Comparison of ENCODE assay signal across 8 cellular contexts in genomic region chr12:130953783-130954543, GRCh38. TPM values are rescaled to one million over a fixed set of nuclear protein-coding genes. Genes with fewer than 3 reads are reported as not detected.
DNase-seq lines count a peak whose midpoint lies in the region; ATAC-seq and TF ChIP-seq lines count a peak whose summit lies in the region.

TSS of gene ADGRD1 (plus strand) at chr12:130953907. CDS start at chr12:130954466, 559 bp downstream.

- H3K27ac ChIP-seq in neuronal stem cell (replicated peaks; ENCODE audit: low read length) = no peak within 1 kb of the TSS

- peak within 1 kb of the TSS; percentile 66 for H3K18ac ChIP-seq in neuronal stem cell (ENCODE audit: low read length)

- no peaks in the 10 kb centered on the region for H3K36me3 ChIP-seq in neuronal stem cell (replicated peaks in 1 of 2; ENCODE audit: control insufficient read depth in 2 of 2, insufficient read depth in 2 of 2, low read length in 2 of 2)

- H3K4me1 ChIP-seq in neuronal stem cell (ENCODE audit: control insufficient read depth in 2 of 2, insufficient read depth in 1 of 2, low read depth in 1 of 2, low read length in 2 of 2) = peaks cover 2 to 14% of the 10 kb centered on the region in 2 donors

- WGBS in neuronal stem cell (ENCODE audit: extremely low coverage in 2 of 2, insufficient read length in 2 of 2, insufficient replicate concordance in 1 of 2), 2 donors = no CpG with 5 or more reads among the region's 24 CpGs

- peaks cover 0 to 8% of the 10 kb centered on the region in 2 donors for H3K9me3 ChIP-seq in neuronal stem cell (replicated peaks in 1 of 2; ENCODE audit: control insufficient read depth in 2 of 2, insufficient read depth in 1 of 2, low read depth in 1 of 2, low read length in 2 of 2)

- no peak within 1 kb of the TSS for H2BK5ac ChIP-seq in neuronal stem cell (ENCODE audit: low read length)

- H3K79me1 ChIP-seq in neuronal stem cell (ENCODE audit: low read depth, low read length) = no peaks in the 10 kb centered on the region

- no peak within 1 kb of the TSS for H2BK120ac ChIP-seq in neuronal stem cell (ENCODE audit: low read depth, low read length)

- DNase-seq in AG20443 (ENCODE audit: low spot score) (peak; percentile 88), NB4 (ENCODE audit: low read depth) (peak; percentile 90), foreskin fibroblast (peak; percentile 35 to 75), neuronal stem cell (ENCODE audit: low spot score) (no peak)
- DNase-seq in activated CD4-positive, CD25-positive, alpha-beta regulatory T cell (lab: John Stamatoyannopoulos, UW) = no peak
- no peak for DNase-seq in activated CD4-positive, alpha-beta T cell treated with anti-CD3 and anti-CD28 coated beads for 36 hours
- no peak for DNase-seq in activated CD8-positive, alpha-beta memory T cell treated with anti-CD3 and anti-CD28 coated beads, Interleukin-2, amount 50 U/mL, for 48 hours

- peak within 1 kb of the TSS; percentile 56 for H2AFZ ChIP-seq in neuronal stem cell (ENCODE audit: low read length)

- H2BK12ac ChIP-seq in neuronal stem cell (ENCODE audit: low read length) = no peak within 1 kb of the TSS

- H3K27me3 Mint-ChIP-seq in activated CD4-positive, alpha-beta T cell treated with anti-CD3 and anti-CD28 coated beads for 36 hours = peaks cover 25% of the 10 kb centered on the region

- peaks cover 0 to 26% (median 0%) of the 10 kb centered on the region in 3 experiments for H3K27me3 ChIP-seq in neuronal stem cell (ENCODE audit: control insufficient read depth in 3 of 3, insufficient read depth in 3 of 3, low read depth in 1 of 3, low read length in 3 of 3)

- H3K14ac ChIP-seq in neuronal stem cell (ENCODE audit: low read length) = no peak within 1 kb of the TSS

- no peak within 1 kb of the TSS for H3K9ac ChIP-seq in neuronal stem cell (ENCODE audit: low read depth, low read length, poor library complexity)

- no peak within 1 kb of the TSS for H3K27ac Mint-ChIP-seq in activated CD4-positive, alpha-beta T cell treated with anti-CD3 and anti-CD28 coated beads for 36 hours

- H3K36me3 Mint-ChIP-seq in activated CD4-positive, alpha-beta T cell treated with anti-CD3 and anti-CD28 coated beads for 36 hours (ENCODE audit: low read depth) = no peaks in the 10 kb centered on the region

- H3K4me3 Mint-ChIP-seq in activated CD4-positive, alpha-beta T cell treated with anti-CD3 and anti-CD28 coated beads for 36 hours = no peak within 1 kb of the TSS

- no peak within 1 kb of the TSS for H2BK15ac ChIP-seq in neuronal stem cell (ENCODE audit: low read length)

- H3K4ac ChIP-seq in neuronal stem cell (ENCODE audit: low read length) = no peak within 1 kb of the TSS

- H4K91ac ChIP-seq in neuronal stem cell (ENCODE audit: low read depth, low read length, poor library complexity) = no peak within 1 kb of the TSS

- POLR2A ChIA-PET in activated CD4-positive, alpha-beta T cell treated with anti-CD3 and anti-CD28 coated beads for 36 hours (lab: Charles Lee) = no interaction called here

- ATAC-seq in HG03159 (IDR thresholded peaks at IDR 0.05; ENCODE audit: unreplicated experiment) = no peak
- no peak for ATAC-seq in activated CD4-positive, alpha-beta T cell treated with anti-CD3 and anti-CD28 coated beads for 36 hours

- TF ChIP-seq CTCF in NB4 (IDR thresholded peaks at IDR 0.05; ENCODE audit: low read depth, low read length) = no peak
- no peak for TF ChIP-seq CTCF in foreskin fibroblast (IDR thresholded peaks at IDR 0.05; ENCODE audit: low read depth, low read length)

- no peak within 1 kb of the TSS for H2AK5ac ChIP-seq in neuronal stem cell (ENCODE audit: low read depth, low read length)

- TF ChIP-seq POLR2A in NB4 (IDR thresholded peaks at IDR 0.05; ENCODE audit: extremely low read depth, insufficient read length) = no peak

- H3K4me3 ChIP-seq in NB4 (ENCODE audit: low read depth, low read length) (no peak within 1 kb of the TSS), foreskin fibroblast (ENCODE audit: low read depth in 1 of 2, low read length in 2 of 2) (peak within 1 kb of the TSS; percentile 46 to 84), neuronal stem cell (ENCODE audit: low read length in 2 of 2) (peak within 1 kb of the TSS in 1 of 2 donors; percentile 12)

- no peak within 1 kb of the TSS for H4K8ac ChIP-seq in neuronal stem cell (ENCODE audit: low read depth, low read length)

- peak within 1 kb of the TSS; percentile 34 for H3K23ac ChIP-seq in neuronal stem cell (ENCODE audit: low read depth, low read length, poor library complexity)

- H3K4me1 Mint-ChIP-seq in activated CD4-positive, alpha-beta T cell treated with anti-CD3 and anti-CD28 coated beads for 36 hours = peaks cover 3% of the 10 kb centered on the region

- CTCF ChIA-PET in activated CD4-positive, alpha-beta T cell treated with anti-CD3 and anti-CD28 coated beads for 36 hours (lab: Charles Lee) = interaction anchor here (1.1 kb wide), 1 partner anchor 311 kb away, joined by 4 read pairs; no protein-coding TSS in a partner anchor

- intact Hi-C loops in activated CD4-positive, alpha-beta T cell treated with anti-CD3 and anti-CD28 coated beads for 36 hours (cut with DNase I, micrococcal nuclease) = no loop called here

- no peaks in the 10 kb centered on the region for H3K9me3 Mint-ChIP-seq in activated CD4-positive, alpha-beta T cell treated with anti-CD3 and anti-CD28 coated beads for 36 hours (ENCODE audit: low read depth)

- no peak within 1 kb of the TSS for H3K4me2 ChIP-seq in neuronal stem cell (ENCODE audit: insufficient read depth, low read length, poor library complexity, severe bottlenecking)

RNA-seq across cellular contexts. Expression of gene ADGRD1, which starts in this region (rescaled TPM):
- polyA plus RNA-seq in neuronal stem cell (2013, experiment 1 of 2) = 0.28 TPM
- polyA plus RNA-seq in neuronal stem cell (2013, experiment 2 of 2) = 0.32 TPM
- total RNA-seq in activated CD4-positive, alpha-beta T cell treated with anti-CD3 and anti-CD28 coated beads for 36 hours = 1 to 10 TPM; 1.8 to 2.3 TPM

Comparison
In these comparisons a context has a peak if more than half of its experiments do, and no peak if none do; other contexts are left out.
1. DNase-seq: peak in AG20443 (single experiment), NB4 (single experiment) and foreskin fibroblast (2 of 2); none in neuronal stem cell (single experiment), activated CD4-positive, CD25-positive, alpha-beta regulatory T cell (0 of 4), activated CD4-positive, alpha-beta T cell treated with anti-CD3 and anti-CD28 coated beads for 36 hours (single experiment) and activated CD8-positive, alpha-beta memory T cell treated with anti-CD3 and anti-CD28 coated beads, Interleukin-2, amount 50 U/mL, for 48 hours (single experiment).